9 cellular contexts compared by ENCODE assay signal in genomic region chr13:91045351-91046034, GRCh38.
A peak's percentile ranks its signal among the peaks of the same experiment; 100 is the strongest.
DNase-seq lines count a peak whose midpoint lies in the region; ATAC-seq, FAIRE-seq and TF ChIP-seq lines count a peak whose summit lies in the region.
"Had no signal": no experiment of that assay in that cellular context is flagged by ENCODE, and none has a peak within 500 bp of the region (broad histone marks: within the 10 kb centered on the region; RNA-seq: fewer than 3 reads in every experiment).

No MANE protein-coding gene starts in this region.

- DNase-seq in SKM-1 treated with dmso at 0.1 percent for 144 hours (lab: John Stamatoyannopoulos, UW; ENCODE audit: unreplicated experiment) (peak; percentile 18), SKM-1 (lab: John Stamatoyannopoulos, UW; ENCODE audit: unreplicated experiment) (no peak), NCI-H526 (lab: John Stamatoyannopoulos, UW) (peak; percentile 34 to 51), epithelial cell of esophagus (ENCODE audit: low read depth) (peak; percentile 28), urothelium cell line (ENCODE audit: low spot score) (peak; percentile 9), NK-92 (lab: John Stamatoyannopoulos, UW; ENCODE audit: unreplicated experiment) (no peak), GF-D8 (lab: John Stamatoyannopoulos, UW) (no peak)

- H3K4me3 ChIP-seq in epithelial cell of esophagus (ENCODE audit: low read length) = no peak overlapping the region
- H3K4me3 ChIP-seq: BLaER1 treated with 17β-estradiol and CSF1 and Interleukin-3, amounts not matched to agents 10 nM and 100 nM had no signal

- no peak for ATAC-seq in HG03175 (IDR thresholded peaks at IDR 0.05; ENCODE audit: unreplicated experiment)

- peak; percentile 56 for TF ChIP-seq CTCF in epithelial cell of esophagus (IDR thresholded peaks at IDR 0.05; ENCODE audit: insufficient read depth, low read depth, low read length, missing control alignments)

- FAIRE-seq in urothelium cell line (lab: Jason Lieb, UNC) = no peak

Comparison
In these comparisons a context has a peak if more than half of its experiments do, and no peak if none do; other contexts are left out.
1. DNase-seq: peak in SKM-1 treated with dmso at 0.1 percent for 144 hours (single experiment), NCI-H526 (2 of 2), epithelial cell of esophagus (single experiment) and urothelium cell line (single experiment); none in SKM-1 (single experiment), NK-92 (single experiment) and GF-D8 (single experiment).